In genomic region chr1:224623743-224624333, GRCh38 we compare ENCODE assay signal across 8 cellular contexts. TPM values are rescaled to one million over a fixed set of nuclear protein-coding genes. Genes with fewer than 3 reads are reported as not detected.
DNase-seq lines count a peak whose midpoint lies in the region; ATAC-seq and TF ChIP-seq lines count a peak whose summit lies in the region.

No MANE protein-coding gene starts in this region.

- no peaks in the 10 kb centered on the region for H3K36me3 ChIP-seq in Loucy (ENCODE audit: insufficient read depth, low read length)

- peaks cover 70% of the 10 kb centered on the region for H3K4me1 ChIP-seq in Loucy (ENCODE audit: insufficient read depth, low read length, poor library complexity, severe bottlenecking)

- H3K9me3 Mint-ChIP-seq in effector memory CD8-positive, alpha-beta T cell: peaks cover 0 to 10% of the 10 kb centered on the region in 2 donors

- no peaks in the 10 kb centered on the region for H3K9me2 ChIP-seq in Loucy (replicated peaks; ENCODE audit: low read depth, low read length)

- H3K36me3 Mint-ChIP-seq in effector memory CD8-positive, alpha-beta T cell (ENCODE audit: insufficient read depth): peaks cover 9% of the 10 kb centered on the region

- ATAC-seq in GM21529 (IDR thresholded peaks at IDR 0.05; ENCODE audit: unreplicated experiment) (peak; percentile 90), left lobe of liver (no peak)
- ATAC-seq in effector memory CD8-positive, alpha-beta T cell (replicated peaks): peak; percentile 89

- no peak for TF ChIP-seq CTCF in Loucy (conservative IDR thresholded peaks at IDR 0.05; ENCODE audit: low read length)

- peaks cover 16 to 22% of the 10 kb centered on the region in 2 donors for H3K27me3 Mint-ChIP-seq in effector memory CD8-positive, alpha-beta T cell

- H2AFZ ChIP-seq in Loucy (ENCODE audit: low read length): no peak overlapping the region

- H3K4me3 Mint-ChIP-seq in effector memory CD8-positive, alpha-beta T cell: peak overlapping the region; percentile 56 to 72

- no peaks in the 10 kb centered on the region; the same call in 1 of the 2 replicates for H3K9me3 ChIP-seq in Loucy (ENCODE audit: insufficient read depth, low read depth, low read length)

- peak overlapping the region; percentile 84 for H3K9ac ChIP-seq in Loucy (ENCODE audit: low read depth, low read length, poor library complexity, severe bottlenecking)

- H3K27ac Mint-ChIP-seq in effector memory CD8-positive, alpha-beta T cell: peak overlapping the region; percentile 92 to 99

- peak overlapping the region; percentile 70 for H3K4me3 ChIP-seq in Loucy (ENCODE audit: low read length, poor library complexity, severe bottlenecking)

- no peaks in the 10 kb centered on the region for H3K27me3 ChIP-seq in Loucy (ENCODE audit: insufficient read depth, low read length, poor library complexity, severe bottlenecking)

- peaks cover 77% of the 10 kb centered on the region for H3K79me2 ChIP-seq in Loucy (ENCODE audit: insufficient read depth, low read length)

- peaks cover 12% of the 10 kb centered on the region for H3F3A ChIP-seq in Loucy (ENCODE audit: low read depth)

- H4K20me1 ChIP-seq in Loucy (ENCODE audit: insufficient read depth, low read length, poor library complexity, severe bottlenecking): no peaks in the 10 kb centered on the region

- peak overlapping the region; percentile 96 for H3K4me2 ChIP-seq in Loucy (ENCODE audit: low read depth, low read length, poor library complexity, severe bottlenecking)

- DNase-seq in DMS79 (lab: John Stamatoyannopoulos, UW) (peak; percentile 73), NCI-H1694 (lab: John Stamatoyannopoulos, UW) (no peak), left lobe of liver (ENCODE audit: low spot score) (no peak)
- DNase-seq in activated CD4-positive, alpha-beta T cell treated with anti-CD3 and anti-CD28 coated beads for 24 hours (ENCODE audit: low read depth in 2 of 2): peak; percentile 31 to 37
- DNase-seq in effector memory CD8-positive, alpha-beta T cell: peak; percentile 70 to 76 (median 75)
- peak; percentile 32 to 47 for DNase-seq in stimulated activated CD4-positive, alpha-beta T cell treated with anti-CD3 and anti-CD28 coated beads, Interleukin-4, amount 100 ng/mL, for 48 hours (ENCODE audit: low read depth in 2 of 2)

- H3K4me1 Mint-ChIP-seq in effector memory CD8-positive, alpha-beta T cell (ENCODE audit: low read depth in 2 of 2): peaks cover 23 to 28% of the 10 kb centered on the region in 2 donors

RNA-seq across cellular contexts. Expression of gene CNIH3, which starts 7.7 kb away (rescaled TPM):
- total RNA-seq in left lobe of liver: 1.7 TPM

Comparison
In these comparisons a context has a peak if more than half of its experiments do, and no peak if none do; other contexts are left out.
1. DNase-seq: peak in DMS79 (single experiment), activated CD4-positive, alpha-beta T cell treated with anti-CD3 and anti-CD28 coated beads for 24 hours (2 of 2), effector memory CD8-positive, alpha-beta T cell (3 of 3) and stimulated activated CD4-positive, alpha-beta T cell treated with anti-CD3 and anti-CD28 coated beads, Interleukin-4, amount 100 ng/mL, for 48 hours (2 of 2); none in NCI-H1694 (single experiment) and left lobe of liver (single experiment).